23 cellular contexts compared by ENCODE assay signal in the genomic region with DNA sequence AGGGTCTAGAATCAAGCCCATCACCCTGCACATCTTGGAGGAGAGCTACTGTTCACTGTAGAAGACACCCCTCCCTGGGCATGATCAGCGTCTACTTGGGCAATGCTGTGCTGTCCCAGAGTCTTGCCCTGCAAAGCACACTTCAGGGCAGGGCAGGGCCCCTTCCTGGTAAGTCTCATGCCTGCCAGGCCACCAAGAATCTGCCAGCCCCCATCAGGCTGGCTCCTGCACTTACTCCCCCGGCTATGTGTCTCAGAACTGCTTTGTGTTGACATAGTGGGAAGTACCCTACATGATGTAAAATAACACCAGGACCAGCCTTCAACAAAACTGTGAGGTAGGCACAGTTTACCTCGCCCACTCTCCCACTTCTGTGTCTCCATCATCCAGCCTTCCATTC. TPM values are rescaled to one million over a fixed set of nuclear protein-coding genes. Genes with fewer than 3 reads are reported as not detected.
"Had no signal": no experiment of that assay in that cellular context is flagged by ENCODE, and none has a peak within 500 bp of the region (broad histone marks: within the 10 kb centered on the region; RNA-seq: fewer than 3 reads in every experiment).

No MANE protein-coding gene starts in this region.

- H3K4me1 ChIP-seq: left lung had no signal

- H3K27me3 ChIP-seq: foreskin keratinocyte, left lung, upper lobe of left lung had no signal

- ATAC-seq: activated T-cell treated with anti-CD3 and anti-CD28 coated beads, Interleukin-2, amount 50 U/mL, for 4 hours; naive thymus-derived CD8-positive, alpha-beta T cell; stimulated activated naive B cell treated with anti-CD40 and anti-IgM and Interleukin-4, amounts not matched to agents 10 μg/mL and 1 μg/mL and 100 μg/mL, for 72 hours; T-helper 17 cell had no signal

- H3K4me3 ChIP-seq: left lung, lung, upper lobe of left lung had no signal

- H3K9me3 ChIP-seq: left lung, upper lobe of left lung had no signal

- DNase-seq: activated CD4-positive, alpha-beta T cell treated with anti-CD3 and anti-CD28 coated beads for 4 hours; activated CD4-positive, alpha-beta T cell treated with anti-CD3 and anti-CD28 coated beads, Interleukin-2, amount 50 U/mL, for 48 hours; activated CD4-positive, CD25-positive, alpha-beta regulatory T cell; activated CD8-positive, alpha-beta memory T cell treated with anti-CD3 and anti-CD28 coated beads, Interleukin-2, amount 50 U/mL, for 48 hours; activated naive CD4-positive, alpha-beta T cell treated with Interleukin-2 at 50 U/mL for 16 hours; activated naive CD8-positive, alpha-beta T cell treated with anti-CD3 and anti-CD28 coated beads for 36 hours; activated T-cell treated with anti-CD3 and anti-CD28 coated beads, Interleukin-2, amount 50 U/mL, for 4 hours; amniotic stem cell; cerebellar nuclear complex; erythroblast; left lung; naive thymus-derived CD8-positive, alpha-beta T cell; stimulated activated CD4-positive, alpha-beta T cell treated with anti-CD3 and anti-CD28 coated beads, Interleukin-2, amount 100 ng/mL, for 48 hours; stimulated activated CD8-positive, alpha-beta memory T cell treated with anti-CD3 and anti-CD28 coated beads, Interleukin-4, amount 100 ng/mL, for 48 hours; stimulated activated naive B cell treated with anti-CD40 and anti-IgM and Interleukin-4, amounts not matched to agents 10 μg/mL and 1 μg/mL and 100 μg/mL, for 72 hours; SW 1271; T-helper 17 cell; upper lobe of left lung had no signal

- H3K36me3 ChIP-seq: left lung, upper lobe of left lung had no signal

- H3K27ac ChIP-seq: foreskin keratinocyte, left lung, upper lobe of left lung had no signal

RNA-seq across cellular contexts. Expression of a gene that starts 27.9 kb away (rescaled TPM):
- total RNA-seq: glomerular endothelial cell; mesenteric fat pad; naive thymus-derived CD8-positive, alpha-beta T cell; renal cortical epithelial cell; T-helper 17 cell had no signal
- polyA plus RNA-seq: naive thymus-derived CD8-positive, alpha-beta T cell had no signal
